In genomic region chr2:219298759-219299371, GRCh38 we compare ENCODE assay signal across 8 cellular contexts. TPM values are rescaled to one million over a fixed set of nuclear protein-coding genes. Genes with fewer than 3 reads are reported as not detected.
DNase-seq lines count a peak whose midpoint lies in the region; ATAC-seq and TF ChIP-seq lines count a peak whose summit lies in the region.

No MANE protein-coding gene starts in this region.

- peaks cover 0 to 29% (median 8%) of the 10 kb centered on the region in 9 donors for H3K27me3 ChIP-seq in heart left ventricle
- peaks cover 0 to 16% (median 6%) of the 10 kb centered on the region in 3 donors for H3K27me3 ChIP-seq in psoas muscle (ENCODE audit: insufficient read depth in 3 of 3, low read length in 2 of 3)

- DNase-seq in DMS153 treated with DMSO at 0.1 percent for 48 hours (lab: John Stamatoyannopoulos, UW; ENCODE audit: unreplicated experiment) (peak; percentile 34), GOT3 (lab: John Stamatoyannopoulos, UW) (peak; percentile 49), NCI-H1092 treated with DMSO at 0.1 percent for 48 hours (lab: John Stamatoyannopoulos, UW) (peak; percentile 54), SW 1271 (lab: John Stamatoyannopoulos, UW) (peak; percentile 17 to 44), heart left ventricle (peak; percentile 82 to 91 (median 85)), psoas muscle (peak; percentile 82 to 93)
- DNase-seq in activated naive CD8-positive, alpha-beta T cell treated with anti-CD3 and anti-CD28 coated beads, Interleukin-2, amount 50 U/mL, for 16 hours (ENCODE audit: low read depth, low spot score): peak; percentile 85

- ATAC-seq in heart left ventricle (peak; percentile 69 to 79 (median 72)), psoas muscle (peak; percentile 65 to 81 (median 77)), HG02642 (IDR thresholded peaks at IDR 0.05; ENCODE audit: poor library complexity, unreplicated experiment) (no peak)

- TF ChIP-seq POLR2A in heart left ventricle (IDR thresholded peaks at IDR 0.05): no peak

- H3K9me3 ChIP-seq in heart left ventricle: no peaks in the 10 kb centered on the region
- no peaks in the 10 kb centered on the region for H3K9me3 ChIP-seq in psoas muscle

- H3K4me1 ChIP-seq in heart left ventricle (peaks cover 0 to 19% (median 9%) of the 10 kb centered on the region in 12 donors), psoas muscle (peaks cover 4% of the 10 kb centered on the region)

- H3K36me3 ChIP-seq in heart left ventricle (no peaks in the 10 kb centered on the region), psoas muscle (ENCODE audit: insufficient read depth in 1 of 2, low read depth in 1 of 2) (no peaks in the 10 kb centered on the region)

- intact Hi-C loops in heart left ventricle (cut with DNase I): loop anchor here in 8 of 10 donors (1.0 to 10.0 kb wide), 11 partner anchors 22 to 244 kb away; partner anchors contain the start of genes NHEJ1 (in 7 of the 8), CNPPD1 (in 3 of the 8), RETREG2 (in 3 of the 8) and DNPEP (in 2 of the 8)
- intact Hi-C loops in psoas muscle (cut with DNase I): loop anchor here (1.0 to 10.0 kb wide), 3 partner anchors 54 to 139 kb away; partner anchors contain the start of genes NHEJ1 (in 2 of the 2), GLB1L (in 1 of the 2) and STK16 (in 1 of the 2)

- TF ChIP-seq CTCF in heart left ventricle (IDR thresholded peaks at IDR 0.05): peak; percentile 96 to 100 (median 98)
- peak; percentile 99 for TF ChIP-seq CTCF in psoas muscle (IDR thresholded peaks at IDR 0.05)

- no peak overlapping the region for H3K4me3 ChIP-seq in heart left ventricle
- H3K4me3 ChIP-seq in psoas muscle: no peak overlapping the region

- 19 to 30% (median 22%) methylated on average over 9 to 15 of the region's 15 CpGs for WGBS in heart left ventricle, 4 donors
- 21 to 22% (median 21%) methylated on average over 14 to 15 of the region's 15 CpGs for WGBS in psoas muscle, 3 donors

- H3K27ac ChIP-seq in heart left ventricle: no peak overlapping the region
- no peak overlapping the region for H3K27ac ChIP-seq in psoas muscle

RNA-seq across cellular contexts. Expression of gene PTPRN, which starts 10.3 kb away (rescaled TPM):
- under 1 TPM in 3 of 9 donors, not detected in 6; 0.19 to 0.93 (median 0.59) TPM for total RNA-seq in heart left ventricle
- under 1 TPM in 1 of 2 donors, not detected in 1; 0.12 TPM for polyA plus RNA-seq in heart left ventricle
- 1 to 10 TPM in 1 of 4 donors, under 1 TPM in 1, not detected in 2; 0.91 to 1.1 TPM for total RNA-seq in psoas muscle
- under 1 TPM; 0.03 to 0.17 (median 0.04) TPM for polyA plus RNA-seq in psoas muscle

RNA-seq across cellular contexts. Expression of gene DNAJB2, which starts 19.7 kb away (rescaled TPM):
- total RNA-seq in heart left ventricle: 10 to 100 TPM; 61.3 to 95.4 (median 74.9) TPM
- polyA plus RNA-seq in heart left ventricle: 100 to 1,000 TPM in 1 of 2 donors, 10 to 100 TPM in 1; 66.5 to 181 TPM
- 100 to 1,000 TPM in 3 of 4 donors, 10 to 100 TPM in 1; 93.1 to 173 (median 117) TPM for total RNA-seq in psoas muscle
- polyA plus RNA-seq in psoas muscle: 100 to 1,000 TPM in 2 of 3 donors, 10 to 100 TPM in 1; 99.6 to 204 (median 100) TPM

RNA-seq across cellular contexts. Expression of gene RESP18, which starts 33.7 kb away (rescaled TPM):
- total RNA-seq in heart left ventricle (not detected), psoas muscle (not detected)
- polyA plus RNA-seq in heart left ventricle (not detected), psoas muscle (not detected)

RNA-seq across cellular contexts. Expression of gene TUBA4A, which starts 45.1 kb away (rescaled TPM):
- total RNA-seq in heart left ventricle (100 to 1,000 TPM; 137 to 381 (median 193) TPM), psoas muscle (100 to 1,000 TPM; 522 to 707 (median 613) TPM)
- polyA plus RNA-seq in heart left ventricle (100 to 1,000 TPM; 189 to 362 TPM), psoas muscle (100 to 1,000 TPM; 291 to 618 (median 508) TPM)

RNA-seq across cellular contexts. Expression of gene TUBA4B, which starts 45.8 kb away (rescaled TPM):
- total RNA-seq in heart left ventricle (not detected), psoas muscle (not detected)
- polyA plus RNA-seq in heart left ventricle (not detected), psoas muscle (under 1 TPM in 1 of 3 donors, not detected in 2; 0.06 TPM)

Comparison
In these comparisons a context has a peak if more than half of its experiments do, and no peak if none do; other contexts are left out.
1. DNase-seq: peak in every context shown above with its lines; median percentile 88 in psoas muscle; 85 in activated naive CD8-positive, alpha-beta T cell treated with anti-CD3 and anti-CD28 coated beads, Interleukin-2, amount 50 U/mL, for 16 hours; 85 in heart left ventricle; 54 in NCI-H1092 treated with DMSO at 0.1 percent for 48 hours; 49 in GOT3; 34 in DMS153 treated with DMSO at 0.1 percent for 48 hours; 30 in SW 1271.